ENCODE assay signal across 8 cellular contexts in the genomic region with DNA sequence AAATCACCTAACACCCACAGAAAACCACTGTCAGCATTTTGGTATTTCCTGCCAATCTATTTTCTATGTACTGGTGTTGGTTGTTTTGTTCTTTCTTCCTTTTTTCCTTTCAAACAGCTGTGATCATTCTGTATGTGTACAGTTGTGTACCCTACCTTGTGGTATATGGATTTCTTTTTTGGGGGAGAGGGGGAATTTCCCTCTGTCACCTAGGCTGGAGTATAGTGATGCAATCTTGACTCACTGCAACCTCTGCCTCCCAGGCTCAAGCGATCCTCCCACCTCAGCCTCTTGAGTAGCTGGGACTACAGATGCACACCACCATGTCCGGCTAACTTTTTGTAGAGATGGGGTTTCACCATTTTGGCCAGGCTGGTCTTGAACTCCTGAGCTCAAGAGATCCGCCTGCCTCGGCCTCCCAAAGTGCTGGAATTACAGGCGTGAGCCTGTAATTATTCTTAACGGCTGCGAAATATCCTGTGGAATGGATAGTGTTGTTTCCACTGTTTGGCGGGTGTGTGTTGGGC. TPM values are rescaled to one million over a fixed set of nuclear protein-coding genes. Genes with fewer than 3 reads are reported as not detected.
DNase-seq lines count a peak whose midpoint lies in the region; ATAC-seq, FAIRE-seq and TF ChIP-seq lines count a peak whose summit lies in the region.
"Not testable (repeated sequence)": the region's sequence is repeated elsewhere in the genome, so short reads cannot be mapped to it uniquely, and the experiment has no call there.

No MANE protein-coding gene starts in this region.

- H3K9me3 ChIP-seq in SJSA1 (replicated peaks), result not testable (repeated sequence)

- TF ChIP-seq POLR2A in GM12892 (IDR thresholded peaks at IDR 0.05; ENCODE audit: low read depth, low read length), result not testable (repeated sequence)

- not testable (repeated sequence) for H3K27me3 ChIP-seq in SJSA1 (replicated peaks)

- TF ChIP-seq CTCF in fibroblast of pulmonary artery (IDR thresholded peaks at IDR 0.05; ENCODE audit: low read length, missing control alignments), result not testable (repeated sequence)

- peak overlapping the region; percentile 52; the same call in 1 of the 2 replicates for H3K27ac ChIP-seq in SJSA1

- H3K4me3 ChIP-seq in SJSA1; fibroblast of pulmonary artery (replicated peaks; ENCODE audit: low read depth, low read length): not testable (repeated sequence)

- H3K36me3 ChIP-seq in SJSA1, result not testable (repeated sequence)

- FAIRE-seq in GM12892 (lab: Jason Lieb, UNC), result peak; percentile 80

- not testable (repeated sequence) for DNase-seq in GM12892 (ENCODE audit: insufficient read length); SJSA1 (ENCODE audit: low read depth in 1 of 2, low spot score in 2 of 2)
- peak; percentile 28 for DNase-seq in activated gamma-delta T cell treated with anti-CD3 and anti-CD28 coated beads, Interleukin-2, amount 50 U/mL, for 16 hours (ENCODE audit: low read depth)
- peak; percentile 57 for DNase-seq in fibroblast of pulmonary artery (ENCODE audit: low read depth)
- peak; percentile 27 for DNase-seq in stimulated activated naive CD4-positive, alpha-beta T cell treated with Interleukin-2 at 50 U/mL for 16 hours (lab: John Stamatoyannopoulos, UW)

- peaks cover 61% of the 10 kb centered on the region for H3K4me1 ChIP-seq in SJSA1 (replicated peaks)

- peak; percentile 75 for ATAC-seq in GM19438 (IDR thresholded peaks at IDR 0.05; ENCODE audit: low read depth, unreplicated experiment)
- ATAC-seq in HG02623 (IDR thresholded peaks at IDR 0.05; ENCODE audit: unreplicated experiment), result peak; percentile 76
- peak; percentile 86 for ATAC-seq in HG03378 (IDR thresholded peaks at IDR 0.05; ENCODE audit: unreplicated experiment)

RNA-seq across cellular contexts. Expression of a gene that starts 31.4 kb away (rescaled TPM):
- 59.6 TPM for polyA plus RNA-seq in GM12892 (2012; ENCODE audit: missing spikeins)
- 12.9 and 18.9 TPM in 2 replicates for total RNA-seq in SJSA1 (2014; rRNA removed; shearing (Covaris generic))

RNA-seq across cellular contexts. Expression of a gene that starts 38.4 kb away (rescaled TPM):
- 55.8 TPM for polyA plus RNA-seq in GM12892 (2012; ENCODE audit: missing spikeins)
- total RNA-seq in SJSA1 (2014; rRNA removed; shearing (Covaris generic)), result 65.0 and 69.5 TPM in 2 replicates
